ENCODE assay signal across 8 cellular contexts in genomic region chr1:39205102-39205780, GRCh38. TPM values are rescaled to one million over a fixed set of nuclear protein-coding genes. Genes with fewer than 3 reads are reported as not detected.
A peak's percentile ranks its signal among the peaks of the same experiment; 100 is the strongest.
DNase-seq lines count a peak whose midpoint lies in the region; ATAC-seq and TF ChIP-seq lines count a peak whose summit lies in the region.

No MANE protein-coding gene starts in this region.

- no peak for TF ChIP-seq CTCF in CD8-positive, alpha-beta T cell (IDR thresholded peaks at IDR 0.05)
- TF ChIP-seq CTCF in mucosa of descending colon (IDR thresholded peaks at IDR 0.05), result no peak

- H3K36me3 ChIP-seq in CD8-positive, alpha-beta T cell (ENCODE audit: insufficient read depth, low read length), result no peaks in the 10 kb centered on the region
- H3K36me3 ChIP-seq in mucosa of descending colon (ENCODE audit: low read depth), result no peaks in the 10 kb centered on the region

- no peaks in the 10 kb centered on the region for H3K9me3 ChIP-seq in CD8-positive, alpha-beta T cell (ENCODE audit: low read length)
- no peaks in the 10 kb centered on the region for H3K9me3 ChIP-seq in mucosa of descending colon

- H3K27me3 Mint-ChIP-seq in CD8-positive, alpha-beta T cell (ENCODE audit: low read depth), result no peaks in the 10 kb centered on the region
- H3K27me3 Mint-ChIP-seq in activated CD4-positive, alpha-beta memory T cell treated with anti-CD3 and anti-CD28 coated beads for 36 hours, result no peaks in the 10 kb centered on the region
- no peaks in the 10 kb centered on the region for H3K27me3 Mint-ChIP-seq in effector memory CD8-positive, alpha-beta T cell
- no peaks in the 10 kb centered on the region for H3K27me3 Mint-ChIP-seq in stimulated activated memory B cell treated with anti-CD40 and anti-IgM and Interleukin-4, amounts not matched to agents 10 μg/mL and 1 μg/mL and 100 μg/mL, for 72 hours

- no peaks in the 10 kb centered on the region for H3K27me3 ChIP-seq in CD8-positive, alpha-beta T cell (ENCODE audit: insufficient read depth, low read length)

- CTCF ChIA-PET in CD8-positive, alpha-beta T cell (lab: Charles Lee), result interaction anchor here (0.7 to 10.1 kb wide), 10 partner anchors 8 to 112 kb away, joined by 3 to 127 read pairs (median 4); no protein-coding TSS in a partner anchor
- CTCF ChIA-PET in activated CD4-positive, alpha-beta memory T cell treated with anti-CD3 and anti-CD28 coated beads for 36 hours (lab: Charles Lee), result interaction anchor here (0.9 to 6.5 kb wide), 17 partner anchors 8 to 124 kb away, joined by 3 to 151 read pairs (median 7); no protein-coding TSS in a partner anchor

- H3K9me3 Mint-ChIP-seq in CD8-positive, alpha-beta T cell, result no peaks in the 10 kb centered on the region
- H3K9me3 Mint-ChIP-seq in activated CD4-positive, alpha-beta memory T cell treated with anti-CD3 and anti-CD28 coated beads for 36 hours, result no peaks in the 10 kb centered on the region
- no peaks in the 10 kb centered on the region for H3K9me3 Mint-ChIP-seq in effector memory CD8-positive, alpha-beta T cell
- H3K9me3 Mint-ChIP-seq in stimulated activated memory B cell treated with anti-CD40 and anti-IgM and Interleukin-4, amounts not matched to agents 10 μg/mL and 1 μg/mL and 100 μg/mL, for 72 hours, result no peaks in the 10 kb centered on the region

- POLR2A ChIA-PET in CD8-positive, alpha-beta T cell (lab: Charles Lee), result interaction anchor here (0.7 to 2.6 kb wide), 9 partner anchors 8 to 55 kb away, joined by 3 to 27 read pairs (median 4); no protein-coding TSS in a partner anchor
- POLR2A ChIA-PET in activated CD4-positive, alpha-beta memory T cell treated with anti-CD3 and anti-CD28 coated beads for 36 hours (lab: Charles Lee), result interaction anchor here (0.6 to 4.5 kb wide), 17 partner anchors 8 to 594 kb away, joined by 3 to 129 read pairs (median 4); partner anchors contain the start of gene RRAGC

- H3K4me3 ChIP-seq in CD8-positive, alpha-beta T cell (ENCODE audit: low read depth, low read length), result peak overlapping the region; percentile 38
- no peak overlapping the region for H3K4me3 ChIP-seq in mucosa of descending colon

- H3K4me3 Mint-ChIP-seq in CD8-positive, alpha-beta T cell, result peak overlapping the region; percentile 87
- H3K4me3 Mint-ChIP-seq in activated CD4-positive, alpha-beta memory T cell treated with anti-CD3 and anti-CD28 coated beads for 36 hours, result peak overlapping the region; percentile 81
- H3K4me3 Mint-ChIP-seq in effector memory CD8-positive, alpha-beta T cell, result peak overlapping the region; percentile 83 to 94
- peak overlapping the region; percentile 40 for H3K4me3 Mint-ChIP-seq in stimulated activated memory B cell treated with anti-CD40 and anti-IgM and Interleukin-4, amounts not matched to agents 10 μg/mL and 1 μg/mL and 100 μg/mL, for 72 hours

- H3K27ac ChIP-seq in CD8-positive, alpha-beta T cell (ENCODE audit: low read depth, low read length), result peak overlapping the region; percentile 38

- H3K27ac Mint-ChIP-seq in CD8-positive, alpha-beta T cell, result peak overlapping the region; percentile 95
- peak overlapping the region; percentile 96 for H3K27ac Mint-ChIP-seq in activated CD4-positive, alpha-beta memory T cell treated with anti-CD3 and anti-CD28 coated beads for 36 hours
- H3K27ac Mint-ChIP-seq in effector memory CD8-positive, alpha-beta T cell, result peak overlapping the region; percentile 91 to 97
- peak overlapping the region; percentile 81 for H3K27ac Mint-ChIP-seq in stimulated activated memory B cell treated with anti-CD40 and anti-IgM and Interleukin-4, amounts not matched to agents 10 μg/mL and 1 μg/mL and 100 μg/mL, for 72 hours

- H3K4me1 ChIP-seq in CD8-positive, alpha-beta T cell (ENCODE audit: insufficient read depth, low read length), result peaks cover 47% of the 10 kb centered on the region
- H3K4me1 ChIP-seq in mucosa of descending colon (ENCODE audit: low read depth), result no peaks in the 10 kb centered on the region

- H3K36me3 Mint-ChIP-seq in CD8-positive, alpha-beta T cell, result peaks cover 4% of the 10 kb centered on the region
- peaks cover 12% of the 10 kb centered on the region for H3K36me3 Mint-ChIP-seq in activated CD4-positive, alpha-beta memory T cell treated with anti-CD3 and anti-CD28 coated beads for 36 hours
- H3K36me3 Mint-ChIP-seq in effector memory CD8-positive, alpha-beta T cell (ENCODE audit: insufficient read depth), result peaks cover 6% of the 10 kb centered on the region
- no peaks in the 10 kb centered on the region for H3K36me3 Mint-ChIP-seq in stimulated activated memory B cell treated with anti-CD40 and anti-IgM and Interleukin-4, amounts not matched to agents 10 μg/mL and 1 μg/mL and 100 μg/mL, for 72 hours

- ATAC-seq in CD8-positive, alpha-beta T cell, result peak; percentile 72
- peak; percentile 84 for ATAC-seq in effector memory CD8-positive, alpha-beta T cell (replicated peaks)
- peak; percentile 80 for ATAC-seq in mucosa of descending colon
- ATAC-seq in stimulated activated memory B cell treated with anti-CD40 and anti-IgM and Interleukin-4, amounts not matched to agents 10 μg/mL and 1 μg/mL and 100 μg/mL, for 72 hours, result peak; percentile 79
- no peak for ATAC-seq in GM19023 (IDR thresholded peaks at IDR 0.05; ENCODE audit: unreplicated experiment)

- intact Hi-C loops in CD8-positive, alpha-beta T cell (cut with DNase I, micrococcal nuclease), result loop anchor here in 1 of 2 experiments (1.0 to 2.0 kb wide), 4 partner anchors 9 to 20 kb away; no protein-coding TSS in a partner anchor
- intact Hi-C loops in activated CD4-positive, alpha-beta memory T cell treated with anti-CD3 and anti-CD28 coated beads for 36 hours (cut with micrococcal nuclease), result loop anchor here (1.0 kb wide), 4 partner anchors 8 to 53 kb away; no protein-coding TSS in a partner anchor
- intact Hi-C loops in mucosa of descending colon (cut with DNase I, micrococcal nuclease), result loop anchor here in 1 of 2 donors (5.0 kb wide), 1 partner anchor 57 kb away; no protein-coding TSS in a partner anchor

- DNase-seq in CD8-positive, alpha-beta T cell, result peak in 6 of 7 experiments; percentile 35 to 71 (median 58)
- DNase-seq in KG1 (lab: John Stamatoyannopoulos, UW), result peak; percentile 52
- DNase-seq in activated CD4-positive, alpha-beta memory T cell treated with anti-CD3 and anti-CD28 coated beads for 36 hours, result peak; percentile 88
- peak in 1 of 3 experiments; percentile 26 for DNase-seq in effector memory CD8-positive, alpha-beta T cell
- peak in 1 of 3 donors; percentile 44 for DNase-seq in mucosa of descending colon
- DNase-seq in SW480 (ENCODE audit: low spot score), result no peak

- H3K4me1 Mint-ChIP-seq in CD8-positive, alpha-beta T cell (ENCODE audit: low read depth), result peaks cover 60% of the 10 kb centered on the region
- H3K4me1 Mint-ChIP-seq in activated CD4-positive, alpha-beta memory T cell treated with anti-CD3 and anti-CD28 coated beads for 36 hours (ENCODE audit: low read depth), result peaks cover 41% of the 10 kb centered on the region
- peaks cover 30 to 48% of the 10 kb centered on the region in 2 donors for H3K4me1 Mint-ChIP-seq in effector memory CD8-positive, alpha-beta T cell (ENCODE audit: low read depth in 2 of 2)
- H3K4me1 Mint-ChIP-seq in stimulated activated memory B cell treated with anti-CD40 and anti-IgM and Interleukin-4, amounts not matched to agents 10 μg/mL and 1 μg/mL and 100 μg/mL, for 72 hours, result peaks cover 20% of the 10 kb centered on the region

RNA-seq across cellular contexts. Expression of gene MACF1, which starts 0.7 kb away (rescaled TPM):
- total RNA-seq in CD8-positive, alpha-beta T cell, result 100 to 1,000 TPM; 184 to 193 TPM
- 100 to 1,000 TPM; 239 to 240 TPM for total RNA-seq in activated CD4-positive, alpha-beta memory T cell treated with anti-CD3 and anti-CD28 coated beads for 36 hours
- 100 to 1,000 TPM; 146 to 362 (median 156) TPM for total RNA-seq in mucosa of descending colon
